27 cellular contexts compared by ENCODE assay signal in genomic region chr5:30376848-30377247, GRCh38.
DNase-seq lines count a peak whose midpoint lies in the region; ATAC-seq, FAIRE-seq and TF ChIP-seq lines count a peak whose summit lies in the region.
"Had no signal": no experiment of that assay in that cellular context is flagged by ENCODE, and none has a peak within 500 bp of the region (broad histone marks: within the 10 kb centered on the region; RNA-seq: fewer than 3 reads in every experiment).

No MANE protein-coding gene starts in this region.

- H4K20me1 ChIP-seq in PC-3 (ENCODE audit: low read length) = no peaks in the 10 kb centered on the region
- H4K20me1 ChIP-seq: BLaER1 had no signal

- H3K9me2 ChIP-seq in PC-3 (replicated peaks; ENCODE audit: low read length) = no peaks in the 10 kb centered on the region

- H3K36me3 ChIP-seq in PC-3 (ENCODE audit: low read depth, low read length) (no peaks in the 10 kb centered on the region), Peyer's patch (no peaks in the 10 kb centered on the region)
- H3K36me3 ChIP-seq: BE2C, BLaER1 had no signal

- peak overlapping the region; percentile 9; the same call in 1 of the 2 replicates for H3K4me2 ChIP-seq in PC-3 (ENCODE audit: low read length)
- H3K4me2 ChIP-seq: BLaER1 had no signal

- no TSS peak for BruUV-seq in PC-3 (replicated peaks; lab: Mats Ljungman, UMichigan)

- H3K9ac ChIP-seq in PC-3 (ENCODE audit: low read length) = no peak overlapping the region
- H3K9ac ChIP-seq: BLaER1 had no signal

- H3K4me1 ChIP-seq in PC-3 (ENCODE audit: insufficient read depth, low read length) (peaks cover 15% of the 10 kb centered on the region), Peyer's patch (no peaks in the 10 kb centered on the region)
- H3K4me1 ChIP-seq: BE2C, BLaER1 had no signal

- ATAC-seq in PC-3 = peak; percentile 93
- ATAC-seq: GM12878 had no signal

- peak; percentile 44 for FAIRE-seq in HTR-8/SVneo (lab: Jason Lieb, UNC)
- FAIRE-seq: A204.1, GM12878, GM12892, GM19239 had no signal

- H3K9me3 ChIP-seq in PC-3 (ENCODE audit: low read length) (no peaks in the 10 kb centered on the region), Peyer's patch (no peaks in the 10 kb centered on the region)
- H3K9me3 ChIP-seq: BE2C, BLaER1 had no signal

- POLR2A ChIA-PET in PC-3 (lab: Charles Lee; ENCODE audit: unreplicated experiment) = no interaction called here

- intact Hi-C loops in PC-3 (cut with micrococcal nuclease) = no loop called here

- no peak overlapping the region for H3K4me3 ChIP-seq in PC-3 (ENCODE audit: low read length)
- H3K4me3 ChIP-seq in Peyer's patch = no peak overlapping the region
- H3K4me3 ChIP-seq: BLaER1, GM12878 had no signal

- DNase-seq in H4 (ENCODE audit: low spot score) (peak; percentile 12), HTR-8/SVneo (ENCODE audit: insufficient read length, low spot score) (no peak), PC-3 (peak; percentile 72), OCI-M1 (lab: John Stamatoyannopoulos, UW) (no peak), Peyer's patch (no peak), GM13977 (ENCODE audit: low spot score) (no peak)
- no peak for DNase-seq in activated naive CD4-positive, alpha-beta T cell (lab: John Stamatoyannopoulos, UW)
- DNase-seq: 8988T; ACHN; BE2C; C1 segment of cervical spinal cord; CD4-positive, alpha-beta memory T cell; CD4-positive, CD25-positive, alpha-beta regulatory T cell; CD8-positive, alpha-beta memory T cell; COR-L47; DMS 273 treated with DMSO at 0.1 percent for 48 hours; DMS153; DMS53; DMS79; DND-41; EL; GDM1 had no signal

- H3K79me2 ChIP-seq in PC-3 (ENCODE audit: low read length) = no peaks in the 10 kb centered on the region

- no peak overlapping the region for H2AFZ ChIP-seq in PC-3 (ENCODE audit: low read length)

- no peak for TF ChIP-seq POLR2A in Peyer's patch (IDR thresholded peaks at IDR 0.05)

- no peaks in the 10 kb centered on the region for H3F3A ChIP-seq in PC-3 (ENCODE audit: low read length, unreplicated experiment)

- H3K27me3 ChIP-seq in PC-3 (ENCODE audit: low read length) (no peaks in the 10 kb centered on the region), Peyer's patch (no peaks in the 10 kb centered on the region)
- H3K27me3 ChIP-seq: BE2C, BLaER1 had no signal

- in situ Hi-C loops in GM13977 (cut with MboI; ENCODE audit: low pct_unique_long_range_greater_than_20kb, low sequenced_read_pairs, unreplicated experiment) = no loop called here

- peak overlapping the region; percentile 24; the same call in 1 of the 2 replicates for H3K27ac ChIP-seq in PC-3 (ENCODE audit: low read length)
- H3K27ac ChIP-seq in Peyer's patch = no peak overlapping the region
- H3K27ac ChIP-seq: BLaER1 had no signal

- CTCF ChIA-PET in PC-3 (lab: Charles Lee) = no interaction called here

- TF ChIP-seq CTCF in PC-3 (conservative IDR thresholded peaks at IDR 0.05; ENCODE audit: low read depth, low read length) (no peak), Peyer's patch (IDR thresholded peaks at IDR 0.05) (no peak), GM13977 (IDR thresholded peaks at IDR 0.05; ENCODE audit: extremely low read depth, insufficient read depth, missing control alignments) (no peak)

Comparison
In these comparisons a context has a peak if more than half of its experiments do, and no peak if none do; other contexts are left out.
1. DNase-seq: peak in H4 (single experiment) and PC-3 (single experiment); none in HTR-8/SVneo (single experiment), activated naive CD4-positive, alpha-beta T cell (0 of 4), OCI-M1 (single experiment), Peyer's patch (0 of 3) and GM13977 (single experiment).